In genomic region chr14:102927346-102927877, GRCh38 we compare ENCODE assay signal across 11 cellular contexts. TPM values are rescaled to one million over a fixed set of nuclear protein-coding genes. Genes with fewer than 3 reads are reported as not detected.
A peak's percentile ranks its signal among the peaks of the same experiment; 100 is the strongest.
DNase-seq lines count a peak whose midpoint lies in the region; ATAC-seq and TF ChIP-seq lines count a peak whose summit lies in the region.
"Had no signal": no experiment of that assay in that cellular context is flagged by ENCODE, and none has a peak within 500 bp of the region (broad histone marks: within the 10 kb centered on the region; RNA-seq: fewer than 3 reads in every experiment).

No MANE protein-coding gene starts in this region.

- H3K9me3 ChIP-seq in HUES6 (ENCODE audit: control insufficient read depth, insufficient read depth, low read depth, low read length) (no peaks in the 10 kb centered on the region), duodenal mucosa (ENCODE audit: control insufficient read depth in 1 of 2, low read length in 2 of 2) (no peaks in the 10 kb centered on the region), mesodermal cell (ENCODE audit: control insufficient read depth, low read length) (no peaks in the 10 kb centered on the region), thoracic aorta (no peaks in the 10 kb centered on the region)
- H3K9me3 ChIP-seq: MG63 had no signal

- H3K4me3 ChIP-seq in HUES6 (ENCODE audit: low read depth, low read length) (peak overlapping the region; percentile 92), duodenal mucosa (ENCODE audit: low read depth in 1 of 2, low read length in 2 of 2) (peak overlapping the region; percentile 64 to 82), mesodermal cell (ENCODE audit: extremely low read depth, insufficient read depth, low read length, poor library complexity, severe bottlenecking) (peak overlapping the region; percentile 47), thoracic aorta (peak overlapping the region; percentile 69)
- H3K4me3 ChIP-seq: MG63 had no signal

- no peak for TF ChIP-seq CTCF in thoracic aorta (IDR thresholded peaks at IDR 0.05)

- H3K27me3 ChIP-seq in HUES6 (ENCODE audit: control insufficient read depth, insufficient read depth, low read length) (peaks cover 96% of the 10 kb centered on the region), duodenal mucosa (ENCODE audit: control insufficient read depth in 1 of 2, insufficient read depth in 2 of 2, low read length in 2 of 2) (peaks cover 0 to 8% of the 10 kb centered on the region in 2 donors), thoracic aorta (replicated peaks; ENCODE audit: insufficient read depth) (peaks cover 8% of the 10 kb centered on the region)
- H3K27me3 ChIP-seq: MG63 had no signal

- H3K27ac ChIP-seq in HUES6 (ENCODE audit: low read depth, low read length), result no peak overlapping the region
- peak overlapping the region; percentile 97 for H3K27ac ChIP-seq in duodenal mucosa (ENCODE audit: low read depth, low read length)
- no peak overlapping the region for H3K27ac ChIP-seq in mesodermal cell (ENCODE audit: low read depth, low read length, severe bottlenecking)
- H3K27ac ChIP-seq in thoracic aorta, result no peak overlapping the region

- H3K4me1 ChIP-seq in HUES6 (ENCODE audit: control insufficient read depth, insufficient read depth, low read length) (peaks cover 27% of the 10 kb centered on the region), duodenal mucosa (ENCODE audit: control insufficient read depth in 1 of 2, insufficient read depth in 2 of 2, low read length in 2 of 2) (peaks cover 6 to 39% of the 10 kb centered on the region in 2 donors), mesodermal cell (ENCODE audit: control insufficient read depth, insufficient read depth, low read length, poor library complexity, severe bottlenecking) (peaks cover 12% of the 10 kb centered on the region), thoracic aorta (ENCODE audit: control insufficient read depth in 1 of 2, low read depth in 2 of 2) (peaks cover 23 to 37% of the 10 kb centered on the region in 2 donors)

- H3K36me3 ChIP-seq in HUES6 (ENCODE audit: control insufficient read depth, insufficient read depth, low read length) (no peaks in the 10 kb centered on the region), duodenal mucosa (ENCODE audit: control insufficient read depth in 1 of 2, insufficient read depth in 2 of 2, low read length in 2 of 2) (peaks cover 0 to 12% of the 10 kb centered on the region in 2 donors), mesodermal cell (ENCODE audit: control insufficient read depth, insufficient read depth, low read length) (peaks cover 4% of the 10 kb centered on the region), thoracic aorta (no peaks in the 10 kb centered on the region)
- H3K36me3 ChIP-seq: MG63 had no signal

- WGBS in mesodermal cell (ENCODE audit: insufficient coverage in 2 of 2), 2 experiments, result 50 to 55% methylated on average over 15 of the region's 19 CpGs

- DNase-seq in thoracic aorta (ENCODE audit: low spot score) (no peak), DMS 273 treated with DMSO at 0.1 percent for 48 hours (lab: John Stamatoyannopoulos, UW) (no peak), anterior cingulate cortex (lab: John Stamatoyannopoulos, UW) (no peak)
- DNase-seq: erythroblast, left ventricle myocardium superior, MG63, NCI-H510A treated with DMSO at 0.1 percent for 48 hours had no signal

- peak overlapping the region; percentile 49 for H3K9ac ChIP-seq in HUES6 (ENCODE audit: low read length)
- peak overlapping the region; percentile 93 to 97 for H3K9ac ChIP-seq in duodenal mucosa (ENCODE audit: low read depth in 1 of 2, low read length in 2 of 2)

- ATAC-seq in thoracic aorta (ENCODE audit: insufficient number of reproducible peaks, low FRiP score, low read depth), result no peak
- no peak for ATAC-seq in GM18870 (IDR thresholded peaks at IDR 0.05; ENCODE audit: unreplicated experiment)

RNA-seq across cellular contexts. Expression of gene AMN, which starts 4.9 kb away (rescaled TPM):
- polyA plus RNA-seq in mesodermal cell (2013, experiment 1 of 2), result 0.70 TPM
- polyA plus RNA-seq in mesodermal cell (2013, experiment 2 of 2), result 0.46 TPM
- total RNA-seq in thoracic aorta, result 1 to 10 TPM in 1 of 2 donors, not detected in 1; 2.4 TPM
- total RNA-seq: left ventricle myocardium superior had no signal
